Comparison of ENCODE assay signal across 1 cellular context in genomic region chr1:184633785-184634184, GRCh38.
TF ChIP-seq lines count a peak whose summit lies in the region.

No MANE protein-coding gene starts in this region.

TF ChIP-seq in HepG2, 621 proteins besides CTCF, POLR2A, EP300 and RAD21 (continued from another document):
- TF ChIP-seq ZBTB46 (CRISPR knock-in tag; IDR thresholded peaks at IDR 0.05; ENCODE audit: borderline replicate concordance) (no peak), ZNF7 (CRISPR knock-in tag; IDR thresholded peaks at IDR 0.05) (no peak), REST (IDR thresholded peaks at IDR 0.05; ENCODE audit: borderline replicate concordance in 1 of 2, low read depth in 1 of 2, low read length in 2 of 2) (no peak), DPF2 (CRISPR knock-in tag; IDR thresholded peaks at IDR 0.05; ENCODE audit: borderline replicate concordance, low read depth) (no peak)
